ENCODE assay signal across 12 cellular contexts in genomic region chr5:142441638-142442037, GRCh38.
DNase-seq lines count a peak whose midpoint lies in the region; TF ChIP-seq lines count a peak whose summit lies in the region.
"Had no signal": no experiment of that assay in that cellular context is flagged by ENCODE, and none has a peak within 500 bp of the region (broad histone marks: within the 10 kb centered on the region; RNA-seq: fewer than 3 reads in every experiment).

No MANE protein-coding gene starts in this region.

- H2BK5ac ChIP-seq in mesenchymal stem cell (ENCODE audit: low read depth, low read length, poor library complexity, severe bottlenecking) = no peak overlapping the region

- peaks cover 38% of the 10 kb centered on the region for H3K4me1 ChIP-seq in BLaER1
- peaks cover 6% of the 10 kb centered on the region for H3K4me1 ChIP-seq in mesenchymal stem cell (ENCODE audit: control insufficient read depth, insufficient read depth, low read depth, low read length)
- H3K4me1 ChIP-seq: Peyer's patch had no signal

- DNase-seq in GM13977 (ENCODE audit: low spot score) (no peak), brain microvascular endothelial cell (no peak), mesenchymal stem cell (no peak), C1 segment of cervical spinal cord (lab: John Stamatoyannopoulos, UW) (no peak), Ammon's horn (ENCODE audit: low spot score) (no peak), GDM1 (lab: John Stamatoyannopoulos, UW) (no peak), amniotic stem cell (lab: John Stamatoyannopoulos, UW) (no peak)
- DNase-seq: NCI-H2171 had no signal

- no peak overlapping the region for H3K23ac ChIP-seq in mesenchymal stem cell (ENCODE audit: low read length in 2 of 2)

- no peaks in the 10 kb centered on the region for H3K27me3 ChIP-seq in BLaER1
- no peaks in the 10 kb centered on the region for H3K27me3 ChIP-seq in brain microvascular endothelial cell (replicated peaks)
- no peaks in the 10 kb centered on the region for H3K27me3 ChIP-seq in mesenchymal stem cell (ENCODE audit: control insufficient read depth in 1 of 2, insufficient read depth in 1 of 2, low read length in 2 of 2)
- H3K27me3 ChIP-seq: Peyer's patch, suprapubic skin had no signal

- no peaks in the 10 kb centered on the region for H4K20me1 ChIP-seq in BLaER1

- TF ChIP-seq CTCF in GM13977 (IDR thresholded peaks at IDR 0.05; ENCODE audit: extremely low read depth, insufficient read depth, missing control alignments) = peak; percentile 3
- peak; percentile 32 for TF ChIP-seq CTCF in brain microvascular endothelial cell (IDR thresholded peaks at IDR 0.05; ENCODE audit: low read depth, low read length, missing control alignments)

- H3K18ac ChIP-seq in mesenchymal stem cell (ENCODE audit: low read depth in 1 of 2, low read length in 2 of 2) = peak overlapping the region in 1 of 2 experiments; percentile 74

- H3K4me2 ChIP-seq in BLaER1 (peak overlapping the region; percentile 8; the same call in 1 of the 2 replicates), mesenchymal stem cell (ENCODE audit: low read length, poor library complexity, severe bottlenecking) (no peak overlapping the region)

- no peak overlapping the region for H2AFZ ChIP-seq in mesenchymal stem cell (ENCODE audit: low read depth, low read length)

- H3K14ac ChIP-seq in mesenchymal stem cell (ENCODE audit: low read length in 2 of 2) = no peak overlapping the region

- 73% methylated on average over 12 of the region's 12 CpGs for WGBS in mesenchymal stem cell

- H3K36me3 ChIP-seq in BLaER1 = no peaks in the 10 kb centered on the region
- H3K36me3 ChIP-seq in brain microvascular endothelial cell (replicated peaks) = no peaks in the 10 kb centered on the region
- H3K36me3 ChIP-seq in mesenchymal stem cell (ENCODE audit: control insufficient read depth in 1 of 2, insufficient read depth in 2 of 2, low read depth in 1 of 2, low read length in 2 of 2) = no peaks in the 10 kb centered on the region
- H3K36me3 ChIP-seq: Peyer's patch, suprapubic skin had no signal

- no peak overlapping the region for H3K4me3 ChIP-seq in BLaER1
- H3K4me3 ChIP-seq in brain microvascular endothelial cell (ENCODE audit: low read depth, low read length) = no peak overlapping the region
- H3K4me3 ChIP-seq in mesenchymal stem cell (ENCODE audit: insufficient read depth in 1 of 2, low read depth in 1 of 2, low read length in 2 of 2) = peak overlapping the region in 1 of 2 experiments; percentile 60
- H3K4me3 ChIP-seq: Peyer's patch, suprapubic skin had no signal

- peak overlapping the region; percentile 79 for H4K91ac ChIP-seq in mesenchymal stem cell (ENCODE audit: low read length)

- H3K79me1 ChIP-seq in mesenchymal stem cell (replicated peaks; ENCODE audit: low read length, poor library complexity, severe bottlenecking) = no peaks in the 10 kb centered on the region

- no peak overlapping the region for H2AK5ac ChIP-seq in mesenchymal stem cell (ENCODE audit: low read length, severe bottlenecking)

- peak overlapping the region; percentile 81 to 83 for H3K4ac ChIP-seq in mesenchymal stem cell (ENCODE audit: low read depth in 1 of 2, low read length in 2 of 2)

- H2BK120ac ChIP-seq in mesenchymal stem cell (ENCODE audit: low read depth, low read length) = no peak overlapping the region

- in situ Hi-C loops in GM13977 (cut with MboI; ENCODE audit: low pct_unique_long_range_greater_than_20kb, low sequenced_read_pairs, unreplicated experiment) = no loop called here
- in situ Hi-C loops in brain microvascular endothelial cell (cut with HindIII; ENCODE audit: low pct_ligation_motif_present, low sequenced_read_pairs) = no loop called here

- no peak overlapping the region for H2BK15ac ChIP-seq in mesenchymal stem cell (ENCODE audit: low read depth, poor library complexity, severe bottlenecking)

- H3K9ac ChIP-seq in BLaER1 = no peak overlapping the region
- peak overlapping the region; percentile 31 for H3K9ac ChIP-seq in mesenchymal stem cell (ENCODE audit: low read length)

- H3K9me3 ChIP-seq in BLaER1 = no peaks in the 10 kb centered on the region
- no peaks in the 10 kb centered on the region for H3K9me3 ChIP-seq in mesenchymal stem cell (ENCODE audit: control insufficient read depth, low read length)
- H3K9me3 ChIP-seq: Peyer's patch, suprapubic skin had no signal

- peak overlapping the region; percentile 78 to 79 for H2BK12ac ChIP-seq in mesenchymal stem cell (ENCODE audit: low read length in 2 of 2)

- H3K27ac ChIP-seq in BLaER1 = no peak overlapping the region
- no peak overlapping the region for H3K27ac ChIP-seq in brain microvascular endothelial cell
- H3K27ac ChIP-seq in mesenchymal stem cell (ENCODE audit: low read length, poor library complexity, severe bottlenecking) = no peak overlapping the region
- H3K27ac ChIP-seq: epithelial cell of prostate, Peyer's patch, suprapubic skin had no signal

- H4K8ac ChIP-seq in mesenchymal stem cell (ENCODE audit: low read length) = peak overlapping the region; percentile 43
